ENCODE assay signal across 25 cellular contexts in the genomic region with DNA sequence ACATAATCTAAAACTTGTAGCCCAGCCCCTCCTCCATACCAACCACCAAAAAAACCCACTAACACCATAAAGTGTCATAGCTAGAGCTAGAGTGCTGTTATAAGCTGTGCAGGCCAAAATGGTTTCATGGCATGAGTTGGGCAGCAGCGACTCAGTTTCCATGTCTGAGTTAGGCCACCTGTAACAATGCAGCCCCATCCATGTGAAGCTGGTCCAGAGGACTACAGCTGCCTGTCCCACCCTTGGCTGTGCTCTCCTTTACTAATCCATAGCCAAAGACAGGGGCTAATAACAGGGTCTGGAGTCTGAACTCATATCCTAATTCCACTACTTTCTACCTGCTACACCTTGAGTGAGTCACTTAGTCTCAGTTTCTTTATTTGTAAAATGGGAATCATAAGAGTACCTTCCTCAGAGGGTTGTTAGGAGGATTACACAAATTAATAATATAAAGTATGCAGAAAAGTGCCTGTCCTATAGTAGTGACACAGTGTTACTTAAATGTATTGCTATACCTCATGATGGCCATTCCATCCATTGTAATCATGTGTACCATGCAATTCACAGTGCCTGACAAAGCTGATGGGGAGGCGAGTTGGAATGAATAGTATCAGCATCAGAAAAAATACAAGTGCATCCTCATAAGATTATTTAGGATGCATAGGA. TPM values are rescaled to one million over a fixed set of nuclear protein-coding genes. Genes with fewer than 3 reads are reported as not detected.
A peak's percentile ranks its signal among the peaks of the same experiment; 100 is the strongest.
DNase-seq lines count a peak whose midpoint lies in the region; ATAC-seq, FAIRE-seq and TF ChIP-seq lines count a peak whose summit lies in the region.
"Had no signal": no experiment of that assay in that cellular context is flagged by ENCODE, and none has a peak within 500 bp of the region (broad histone marks: within the 10 kb centered on the region; RNA-seq: fewer than 3 reads in every experiment).

No MANE protein-coding gene starts in this region.

- CTCF ChIA-PET in activated CD4-positive, alpha-beta memory T cell treated with anti-CD3 and anti-CD28 coated beads for 36 hours (lab: Charles Lee), result no interaction called here
- CTCF ChIA-PET in activated CD4-positive, alpha-beta memory T cell treated with anti-CD3 and anti-CD28 coated beads, Interleukin-2, amount 10 ng/mL, durations not matched to agents 7 days and 5 days (lab: Charles Lee), result no interaction called here

- H3K9ac ChIP-seq in kidney (ENCODE audit: low read length in 2 of 2), result no peak overlapping the region
- H3K9ac ChIP-seq: SK-N-SH had no signal

- no peak for TF ChIP-seq CTCF in kidney (IDR thresholded peaks at IDR 0.05; ENCODE audit: borderline replicate concordance, extremely low read depth, insufficient read depth)

- no peaks in the 10 kb centered on the region for H3K4me1 Mint-ChIP-seq in activated CD4-positive, alpha-beta memory T cell treated with anti-CD3 and anti-CD28 coated beads for 36 hours (ENCODE audit: low read depth)
- H3K4me1 Mint-ChIP-seq in activated CD4-positive, alpha-beta memory T cell treated with anti-CD3 and anti-CD28 coated beads, Interleukin-2, amount 10 ng/mL, durations not matched to agents 7 days and 5 days, result no peaks in the 10 kb centered on the region

- ATAC-seq in HG03442 (IDR thresholded peaks at IDR 0.05; ENCODE audit: unreplicated experiment), result no peak

- no peaks in the 10 kb centered on the region for H3K27me3 Mint-ChIP-seq in activated CD4-positive, alpha-beta memory T cell treated with anti-CD3 and anti-CD28 coated beads for 36 hours
- H3K27me3 Mint-ChIP-seq in activated CD4-positive, alpha-beta memory T cell treated with anti-CD3 and anti-CD28 coated beads, Interleukin-2, amount 10 ng/mL, durations not matched to agents 7 days and 5 days, result no peaks in the 10 kb centered on the region
- H3K27me3 Mint-ChIP-seq: CD4-positive, CD25-positive, alpha-beta regulatory T cell had no signal

- no peak overlapping the region for H3K4me3 ChIP-seq in kidney (ENCODE audit: low read length in 2 of 2)
- H3K4me3 ChIP-seq: HAP-1, MG63 had no signal

- TF ChIP-seq POLR2A in GM12892 (IDR thresholded peaks at IDR 0.05; ENCODE audit: low read depth, low read length), result no peak

- no peak overlapping the region for H3K27ac Mint-ChIP-seq in activated CD4-positive, alpha-beta memory T cell treated with anti-CD3 and anti-CD28 coated beads for 36 hours
- H3K27ac Mint-ChIP-seq in activated CD4-positive, alpha-beta memory T cell treated with anti-CD3 and anti-CD28 coated beads, Interleukin-2, amount 10 ng/mL, durations not matched to agents 7 days and 5 days, result no peak overlapping the region
- H3K27ac Mint-ChIP-seq: CD4-positive, CD25-positive, alpha-beta regulatory T cell; HFFc6 had no signal

- H3K4me3 Mint-ChIP-seq in activated CD4-positive, alpha-beta memory T cell treated with anti-CD3 and anti-CD28 coated beads for 36 hours, result no peak overlapping the region
- H3K4me3 Mint-ChIP-seq in activated CD4-positive, alpha-beta memory T cell treated with anti-CD3 and anti-CD28 coated beads, Interleukin-2, amount 10 ng/mL, durations not matched to agents 7 days and 5 days, result no peak overlapping the region
- H3K4me3 Mint-ChIP-seq: CD4-positive, CD25-positive, alpha-beta regulatory T cell; HFFc6 had no signal

- peaks cover 6 to 10% of the 10 kb centered on the region in 2 donors for H3K4me1 ChIP-seq in kidney (ENCODE audit: control insufficient read depth in 1 of 2, insufficient read depth in 1 of 2, low read depth in 1 of 2, low read length in 2 of 2)
- H3K4me1 ChIP-seq: HAP-1 had no signal

- H3K9me3 Mint-ChIP-seq in activated CD4-positive, alpha-beta memory T cell treated with anti-CD3 and anti-CD28 coated beads for 36 hours, result no peaks in the 10 kb centered on the region
- no peaks in the 10 kb centered on the region for H3K9me3 Mint-ChIP-seq in activated CD4-positive, alpha-beta memory T cell treated with anti-CD3 and anti-CD28 coated beads, Interleukin-2, amount 10 ng/mL, durations not matched to agents 7 days and 5 days
- H3K9me3 Mint-ChIP-seq: CD4-positive, CD25-positive, alpha-beta regulatory T cell; HFFc6 had no signal

- no peak overlapping the region for H3K27ac ChIP-seq in kidney (ENCODE audit: low read depth in 2 of 2, low read length in 2 of 2)

- peaks cover 0 to 5% of the 10 kb centered on the region in 2 donors for H3K36me3 ChIP-seq in kidney (ENCODE audit: control insufficient read depth in 1 of 2, insufficient read depth in 2 of 2, low read length in 2 of 2)
- H3K36me3 ChIP-seq: HAP-1, MG63 had no signal

- intact Hi-C loops in activated CD4-positive, alpha-beta memory T cell treated with anti-CD3 and anti-CD28 coated beads for 36 hours (cut with micrococcal nuclease), result no loop called here
- intact Hi-C loops in kidney (cut with DNase I) (no loop called here), posterior vena cava (cut with DNase I) (no loop called here)

- peak; percentile 6 for DNase-seq in activated CD4-positive, alpha-beta memory T cell treated with anti-CD3 and anti-CD28 coated beads for 36 hours
- no peak for DNase-seq in activated CD4-positive, alpha-beta memory T cell treated with anti-CD3 and anti-CD28 coated beads, Interleukin-2, amount 10 ng/mL, durations not matched to agents 7 days and 5 days
- DNase-seq in GM12892 (ENCODE audit: insufficient read length) (no peak), kidney (peak; percentile 24), posterior vena cava (ENCODE audit: low spot score) (peak; percentile 61), NCI-H1092 treated with DMSO at 0.1 percent for 48 hours (lab: John Stamatoyannopoulos, UW) (no peak), HT-29 (ENCODE audit: low spot score) (no peak)
- DNase-seq: CD4-positive, CD25-positive, alpha-beta regulatory T cell; GOT3; HFFc6; IMR-90; KG1; MG63; NCI-H1417; NCI-H1694; NCI-H2029 treated with DMSO at 0.1 percent for 48 hours; NCI-H2171; NCI-H226; NCI-H510A; NCI-H69; SK-N-SH had no signal

- no peaks in the 10 kb centered on the region for H3K36me3 Mint-ChIP-seq in activated CD4-positive, alpha-beta memory T cell treated with anti-CD3 and anti-CD28 coated beads for 36 hours
- no peaks in the 10 kb centered on the region for H3K36me3 Mint-ChIP-seq in activated CD4-positive, alpha-beta memory T cell treated with anti-CD3 and anti-CD28 coated beads, Interleukin-2, amount 10 ng/mL, durations not matched to agents 7 days and 5 days (ENCODE audit: low read depth)

- peak; percentile 58 for FAIRE-seq in GM12892 (lab: Jason Lieb, UNC)
- no peak for FAIRE-seq in kidney (lab: Jason Lieb, UNC)
- FAIRE-seq: D721Med, RCC 7860 had no signal

- POLR2A ChIA-PET in activated CD4-positive, alpha-beta memory T cell treated with anti-CD3 and anti-CD28 coated beads for 36 hours (lab: Charles Lee), result no interaction called here
- POLR2A ChIA-PET in activated CD4-positive, alpha-beta memory T cell treated with anti-CD3 and anti-CD28 coated beads, Interleukin-2, amount 10 ng/mL, durations not matched to agents 7 days and 5 days (lab: Charles Lee), result interaction anchor here (1.1 kb wide), 1 partner anchor 23 kb away, joined by 3 read pairs; no protein-coding TSS in a partner anchor

- no peaks in the 10 kb centered on the region for H3K9me3 ChIP-seq in kidney (ENCODE audit: control insufficient read depth in 1 of 2, low read length in 2 of 2)
- H3K9me3 ChIP-seq: HAP-1, MG63, SK-N-SH had no signal

RNA-seq across cellular contexts. Expression of a gene that starts 20.6 kb away (rescaled TPM):
- total RNA-seq in activated CD4-positive, alpha-beta memory T cell treated with anti-CD3 and anti-CD28 coated beads for 36 hours, result under 1 TPM; 0.19 TPM
- under 1 TPM; 0.25 to 0.28 TPM for total RNA-seq in activated CD4-positive, alpha-beta memory T cell treated with anti-CD3 and anti-CD28 coated beads, Interleukin-2, amount 10 ng/mL, durations not matched to agents 7 days and 5 days
- polyA plus RNA-seq in GM12892 (2012; ENCODE audit: missing spikeins), result 0.53 TPM
- total RNA-seq in kidney (4.4 TPM), posterior vena cava (1 to 10 TPM; 1.8 to 3.5 TPM)
- 0.22 TPM for polyA plus RNA-seq in kidney (ENCODE audit: insufficient read depth, low read depth, low replicate concordance)
- 3.0 and 3.2 TPM in 2 replicates for total RNA-seq in HT-29 (2014; rRNA removed; shearing (Covaris generic))

Comparison
In these comparisons a context has a peak if more than half of its experiments do, and no peak if none do; other contexts are left out.
1. DNase-seq: peak in activated CD4-positive, alpha-beta memory T cell treated with anti-CD3 and anti-CD28 coated beads for 36 hours (single experiment), kidney (single experiment) and posterior vena cava (single experiment); none in activated CD4-positive, alpha-beta memory T cell treated with anti-CD3 and anti-CD28 coated beads, Interleukin-2, amount 10 ng/mL, durations not matched to agents 7 days and 5 days (single experiment), GM12892 (single experiment), NCI-H1092 treated with DMSO at 0.1 percent for 48 hours (single experiment) and HT-29 (single experiment).